In genomic region chr13:73129023-73129422, GRCh38 we compare ENCODE assay signal across 18 cellular contexts.
DNase-seq lines count a peak whose midpoint lies in the region; ATAC-seq and TF ChIP-seq lines count a peak whose summit lies in the region.
"Had no signal": no experiment of that assay in that cellular context is flagged by ENCODE, and none has a peak within 500 bp of the region (broad histone marks: within the 10 kb centered on the region; RNA-seq: fewer than 3 reads in every experiment).

No MANE protein-coding gene starts in this region.

- no peaks in the 10 kb centered on the region for H3K9me3 ChIP-seq in naive thymus-derived CD4-positive, alpha-beta T cell (ENCODE audit: control insufficient read depth in 2 of 3, low read length in 3 of 3)
- H3K9me3 ChIP-seq in CD8-positive, alpha-beta T cell (ENCODE audit: low read length), result no peaks in the 10 kb centered on the region
- H3K9me3 ChIP-seq: BE2C had no signal

- H3K27me3 Mint-ChIP-seq in activated T-helper 17 cell treated with anti-CD3 and anti-CD28 coated beads, Interleukin-2, amount 50 U/mL, for 72 hours, result peaks cover 4% of the 10 kb centered on the region
- no peaks in the 10 kb centered on the region for H3K27me3 Mint-ChIP-seq in naive thymus-derived CD4-positive, alpha-beta T cell
- H3K27me3 Mint-ChIP-seq in CD8-positive, alpha-beta T cell (ENCODE audit: low read depth), result no peaks in the 10 kb centered on the region

- no peak overlapping the region for H3K27ac ChIP-seq in naive thymus-derived CD4-positive, alpha-beta T cell (ENCODE audit: low read depth, low read length)
- no peak overlapping the region for H3K27ac ChIP-seq in CD8-positive, alpha-beta T cell (ENCODE audit: low read depth, low read length)
- H3K27ac ChIP-seq: C4-2B had no signal

- no peaks in the 10 kb centered on the region for H3K36me3 ChIP-seq in naive thymus-derived CD4-positive, alpha-beta T cell (ENCODE audit: control insufficient read depth in 2 of 3, insufficient read depth in 3 of 3, low read length in 3 of 3)
- H3K36me3 ChIP-seq in CD8-positive, alpha-beta T cell (ENCODE audit: insufficient read depth, low read length), result no peaks in the 10 kb centered on the region
- H3K36me3 ChIP-seq: BE2C had no signal

- H3K9me3 Mint-ChIP-seq in activated T-helper 17 cell treated with anti-CD3 and anti-CD28 coated beads, Interleukin-2, amount 50 U/mL, for 72 hours, result no peaks in the 10 kb centered on the region
- H3K9me3 Mint-ChIP-seq in stimulated activated effector memory CD8-positive, alpha-beta T cell treated with anti-CD3 and anti-CD28 coated beads, Interleukin-12 subunit alpha, Interleukin-12 subunit beta, amount 100 ng/mL, for 72 hours, result no peaks in the 10 kb centered on the region
- peaks cover 0 to 2% (median 0%) of the 10 kb centered on the region in 11 donors for H3K9me3 Mint-ChIP-seq in naive thymus-derived CD4-positive, alpha-beta T cell
- H3K9me3 Mint-ChIP-seq in CD8-positive, alpha-beta T cell, result no peaks in the 10 kb centered on the region
- H3K9me3 Mint-ChIP-seq: CD4-positive, alpha-beta memory T cell; H9 had no signal

- CTCF ChIA-PET in naive thymus-derived CD4-positive, alpha-beta T cell (lab: Charles Lee), result no interaction called here
- CTCF ChIA-PET in CD8-positive, alpha-beta T cell (lab: Charles Lee), result no interaction called here

- POLR2A ChIA-PET in naive thymus-derived CD4-positive, alpha-beta T cell (lab: Charles Lee), result no interaction called here
- POLR2A ChIA-PET in CD8-positive, alpha-beta T cell (lab: Charles Lee), result no interaction called here

- H3K36me3 Mint-ChIP-seq in activated T-helper 17 cell treated with anti-CD3 and anti-CD28 coated beads, Interleukin-2, amount 50 U/mL, for 72 hours (ENCODE audit: low read depth), result no peaks in the 10 kb centered on the region
- H3K36me3 Mint-ChIP-seq in stimulated activated effector memory CD8-positive, alpha-beta T cell treated with anti-CD3 and anti-CD28 coated beads, Interleukin-12 subunit alpha, Interleukin-12 subunit beta, amount 100 ng/mL, for 72 hours, result no peaks in the 10 kb centered on the region
- no peaks in the 10 kb centered on the region for H3K36me3 Mint-ChIP-seq in naive thymus-derived CD4-positive, alpha-beta T cell
- no peaks in the 10 kb centered on the region for H3K36me3 Mint-ChIP-seq in CD8-positive, alpha-beta T cell
- H3K36me3 Mint-ChIP-seq: CD4-positive, alpha-beta memory T cell had no signal

- no peaks in the 10 kb centered on the region for H3K27me3 ChIP-seq in naive thymus-derived CD4-positive, alpha-beta T cell (ENCODE audit: control insufficient read depth in 2 of 2, insufficient read depth in 2 of 2, low read length in 2 of 2)
- H3K27me3 ChIP-seq in CD8-positive, alpha-beta T cell (ENCODE audit: insufficient read depth, low read length), result no peaks in the 10 kb centered on the region
- H3K27me3 ChIP-seq: BE2C had no signal

- no peak overlapping the region for H3K4me3 ChIP-seq in naive thymus-derived CD4-positive, alpha-beta T cell (ENCODE audit: low read length)
- H3K4me3 ChIP-seq in CD8-positive, alpha-beta T cell (ENCODE audit: low read depth, low read length), result no peak overlapping the region
- H3K4me3 ChIP-seq: A549, GM12878 had no signal

- ATAC-seq in activated T-helper 17 cell treated with anti-CD3 and anti-CD28 coated beads, Interleukin-2, amount 50 U/mL, for 72 hours (replicated peaks), result peak; percentile 84
- peak; percentile 95 for ATAC-seq in stimulated activated effector memory CD8-positive, alpha-beta T cell treated with anti-CD3 and anti-CD28 coated beads, Interleukin-12 subunit alpha, Interleukin-12 subunit beta, amount 100 ng/mL, for 72 hours
- no peak for ATAC-seq in naive thymus-derived CD4-positive, alpha-beta T cell
- no peak for ATAC-seq in CD8-positive, alpha-beta T cell
- ATAC-seq: A549, GM12878, HepG2 had no signal

- H3K4me3 Mint-ChIP-seq in activated T-helper 17 cell treated with anti-CD3 and anti-CD28 coated beads, Interleukin-2, amount 50 U/mL, for 72 hours, result no peak overlapping the region
- H3K4me3 Mint-ChIP-seq in stimulated activated effector memory CD8-positive, alpha-beta T cell treated with anti-CD3 and anti-CD28 coated beads, Interleukin-12 subunit alpha, Interleukin-12 subunit beta, amount 100 ng/mL, for 72 hours, result no peak overlapping the region
- no peak overlapping the region for H3K4me3 Mint-ChIP-seq in naive thymus-derived CD4-positive, alpha-beta T cell
- H3K4me3 Mint-ChIP-seq in CD8-positive, alpha-beta T cell, result no peak overlapping the region
- H3K4me3 Mint-ChIP-seq: CD4-positive, alpha-beta memory T cell; H9 had no signal

- no peak overlapping the region for H3K27ac Mint-ChIP-seq in activated T-helper 17 cell treated with anti-CD3 and anti-CD28 coated beads, Interleukin-2, amount 50 U/mL, for 72 hours
- no peak overlapping the region for H3K27ac Mint-ChIP-seq in stimulated activated effector memory CD8-positive, alpha-beta T cell treated with anti-CD3 and anti-CD28 coated beads, Interleukin-12 subunit alpha, Interleukin-12 subunit beta, amount 100 ng/mL, for 72 hours
- no peak overlapping the region for H3K27ac Mint-ChIP-seq in naive thymus-derived CD4-positive, alpha-beta T cell
- H3K27ac Mint-ChIP-seq in CD8-positive, alpha-beta T cell, result no peak overlapping the region
- H3K27ac Mint-ChIP-seq: CD4-positive, alpha-beta memory T cell; H9 had no signal

- intact Hi-C loops in naive thymus-derived CD4-positive, alpha-beta T cell (cut with micrococcal nuclease), result no loop called here
- intact Hi-C loops in CD8-positive, alpha-beta T cell (cut with DNase I, micrococcal nuclease), result no loop called here

- H3K4me1 ChIP-seq in naive thymus-derived CD4-positive, alpha-beta T cell (ENCODE audit: control insufficient read depth in 2 of 2, insufficient read depth in 2 of 2, low read length in 2 of 2), result no peaks in the 10 kb centered on the region
- H3K4me1 ChIP-seq in CD8-positive, alpha-beta T cell (ENCODE audit: insufficient read depth, low read length), result no peaks in the 10 kb centered on the region
- H3K4me1 ChIP-seq: BE2C had no signal

- no peaks in the 10 kb centered on the region for H3K4me1 Mint-ChIP-seq in activated T-helper 17 cell treated with anti-CD3 and anti-CD28 coated beads, Interleukin-2, amount 50 U/mL, for 72 hours
- no peaks in the 10 kb centered on the region for H3K4me1 Mint-ChIP-seq in stimulated activated effector memory CD8-positive, alpha-beta T cell treated with anti-CD3 and anti-CD28 coated beads, Interleukin-12 subunit alpha, Interleukin-12 subunit beta, amount 100 ng/mL, for 72 hours
- H3K4me1 Mint-ChIP-seq in naive thymus-derived CD4-positive, alpha-beta T cell, result no peaks in the 10 kb centered on the region
- H3K4me1 Mint-ChIP-seq in CD8-positive, alpha-beta T cell (ENCODE audit: low read depth), result no peaks in the 10 kb centered on the region
- H3K4me1 Mint-ChIP-seq: CD4-positive, alpha-beta memory T cell; H9 had no signal

- peak; percentile 29 for DNase-seq in EL
- peak; percentile 20 for DNase-seq in HCEC 1CT
- no peak for DNase-seq in stimulated activated effector memory CD8-positive, alpha-beta T cell treated with anti-CD3 and anti-CD28 coated beads, Interleukin-12 subunit alpha, Interleukin-12 subunit beta, amount 100 ng/mL, for 72 hours (ENCODE audit: low spot score in 2 of 2)
- no peak for DNase-seq in stimulated activated CD4-positive, alpha-beta T cell treated with anti-CD3 and anti-CD28 coated beads, Interleukin-2, amount 100 ng/mL, for 48 hours
- DNase-seq in naive thymus-derived CD4-positive, alpha-beta T cell, result no peak
- DNase-seq in CD8-positive, alpha-beta T cell, result no peak
- DNase-seq: BE2C; CD4-positive, alpha-beta memory T cell; COR-L47; DMS153; DMS79 treated with DMSO at 0.1 percent for 48 hours; GOT3; H9 had no signal

- no peak for TF ChIP-seq CTCF in CD8-positive, alpha-beta T cell (IDR thresholded peaks at IDR 0.05)

Comparison
In these comparisons a context has a peak if more than half of its experiments do, and no peak if none do; other contexts are left out.
1. DNase-seq: peak in EL (single experiment) and HCEC 1CT (single experiment); none in stimulated activated effector memory CD8-positive, alpha-beta T cell treated with anti-CD3 and anti-CD28 coated beads, Interleukin-12 subunit alpha, Interleukin-12 subunit beta, amount 100 ng/mL, for 72 hours (0 of 2), stimulated activated CD4-positive, alpha-beta T cell treated with anti-CD3 and anti-CD28 coated beads, Interleukin-2, amount 100 ng/mL, for 48 hours (0 of 2), naive thymus-derived CD4-positive, alpha-beta T cell (0 of 9) and CD8-positive, alpha-beta T cell (0 of 7).
2. ATAC-seq: peak in activated T-helper 17 cell treated with anti-CD3 and anti-CD28 coated beads, Interleukin-2, amount 50 U/mL, for 72 hours (single experiment) and stimulated activated effector memory CD8-positive, alpha-beta T cell treated with anti-CD3 and anti-CD28 coated beads, Interleukin-12 subunit alpha, Interleukin-12 subunit beta, amount 100 ng/mL, for 72 hours (single experiment); none in naive thymus-derived CD4-positive, alpha-beta T cell (single experiment) and CD8-positive, alpha-beta T cell (single experiment).